Comparison of ENCODE assay signal across 1 cellular context in the genomic region with DNA sequence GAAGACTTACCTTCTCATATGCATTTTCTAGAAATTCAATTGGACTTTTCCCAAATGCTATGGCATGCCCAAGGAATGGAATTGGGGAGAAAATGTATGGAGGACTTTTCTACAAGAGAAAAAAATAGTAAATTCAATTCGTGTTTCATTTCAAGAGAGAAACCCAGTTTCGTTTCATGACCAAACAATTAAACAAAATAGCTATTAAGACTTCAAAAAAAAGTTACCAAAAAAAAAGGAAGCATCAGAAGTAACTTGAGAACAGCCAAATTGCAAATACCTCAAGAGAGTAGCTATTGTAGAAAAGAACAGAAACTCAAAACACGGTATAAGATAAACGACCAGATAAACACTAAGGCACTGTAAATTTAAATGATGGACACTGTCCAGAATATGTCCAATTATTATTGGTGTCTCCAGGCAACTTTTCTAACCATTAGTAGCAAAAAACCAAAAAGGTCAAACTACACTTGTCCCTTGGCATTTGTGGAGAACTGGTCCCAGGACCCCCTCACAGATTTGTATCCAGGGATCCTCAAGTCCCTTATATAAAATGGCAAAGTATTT.
TF ChIP-seq lines count a peak whose summit lies in the region.

No MANE protein-coding gene starts in this region.

TF ChIP-seq in WTC11, 78 proteins besides CTCF, POLR2A, EP300 and RAD21 (continued from another document):
- TF ChIP-seq, protein P1, sequence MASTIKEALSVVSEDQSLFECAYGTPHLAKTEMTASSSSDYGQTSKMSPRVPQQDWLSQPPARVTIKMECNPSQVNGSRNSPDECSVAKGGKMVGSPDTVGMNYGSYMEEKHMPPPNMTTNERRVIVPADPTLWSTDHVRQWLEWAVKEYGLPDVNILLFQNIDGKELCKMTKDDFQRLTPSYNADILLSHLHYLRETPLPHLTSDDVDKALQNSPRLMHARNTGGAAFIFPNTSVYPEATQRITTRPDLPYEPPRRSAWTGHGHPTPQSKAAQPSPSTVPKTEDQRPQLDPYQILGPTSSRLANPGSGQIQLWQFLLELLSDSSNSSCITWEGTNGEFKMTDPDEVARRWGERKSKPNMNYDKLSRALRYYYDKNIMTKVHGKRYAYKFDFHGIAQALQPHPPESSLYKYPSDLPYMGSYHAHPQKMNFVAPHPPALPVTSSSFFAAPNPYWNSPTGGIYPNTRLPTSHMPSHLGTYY (CRISPR knock-in tag; IDR thresholded peaks at IDR 0.05): no peak
- TF ChIP-seq JAZF1 (CRISPR knock-in tag; IDR thresholded peaks at IDR 0.05): no peak
- TF ChIP-seq GABPB1 (CRISPR knock-in tag; IDR thresholded peaks at IDR 0.05): no peak
- TF ChIP-seq SOX15 (CRISPR knock-in tag; IDR thresholded peaks at IDR 0.05): no peak
- TF ChIP-seq, protein P2, sequence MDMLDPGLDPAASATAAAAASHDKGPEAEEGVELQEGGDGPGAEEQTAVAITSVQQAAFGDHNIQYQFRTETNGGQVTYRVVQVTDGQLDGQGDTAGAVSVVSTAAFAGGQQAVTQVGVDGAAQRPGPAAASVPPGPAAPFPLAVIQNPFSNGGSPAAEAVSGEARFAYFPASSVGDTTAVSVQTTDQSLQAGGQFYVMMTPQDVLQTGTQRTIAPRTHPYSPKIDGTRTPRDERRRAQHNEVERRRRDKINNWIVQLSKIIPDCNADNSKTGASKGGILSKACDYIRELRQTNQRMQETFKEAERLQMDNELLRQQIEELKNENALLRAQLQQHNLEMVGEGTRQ (CRISPR knock-in tag; IDR thresholded peaks at IDR 0.05): no peak
- TF ChIP-seq ZNF671 (CRISPR knock-in tag; IDR thresholded peaks at IDR 0.05): no peak
- TF ChIP-seq, protein P3, sequence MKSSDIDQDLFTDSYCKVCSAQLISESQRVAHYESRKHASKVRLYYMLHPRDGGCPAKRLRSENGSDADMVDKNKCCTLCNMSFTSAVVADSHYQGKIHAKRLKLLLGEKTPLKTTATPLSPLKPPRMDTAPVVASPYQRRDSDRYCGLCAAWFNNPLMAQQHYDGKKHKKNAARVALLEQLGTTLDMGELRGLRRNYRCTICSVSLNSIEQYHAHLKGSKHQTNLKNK (CRISPR knock-in tag; IDR thresholded peaks at IDR 0.05): no peak
- TF ChIP-seq TEAD4 (CRISPR knock-in tag; IDR thresholded peaks at IDR 0.05): no peak
- TF ChIP-seq, protein P4, sequence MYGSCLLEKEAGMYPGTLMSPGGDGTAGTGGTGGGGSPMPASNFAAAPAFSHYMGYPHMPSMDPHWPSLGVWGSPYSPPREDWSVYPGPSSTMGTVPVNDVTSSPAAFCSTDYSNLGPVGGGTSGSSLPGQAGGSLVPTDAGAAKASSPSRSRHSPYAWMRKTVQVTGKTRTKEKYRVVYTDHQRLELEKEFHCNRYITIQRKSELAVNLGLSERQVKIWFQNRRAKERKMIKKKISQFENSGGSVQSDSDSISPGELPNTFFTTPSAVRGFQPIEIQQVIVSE (CRISPR knock-in tag; IDR thresholded peaks at IDR 0.05; ENCODE audit: borderline replicate concordance): no peak
